ENCODE assay signal across 3 cellular contexts in the genomic region with DNA sequence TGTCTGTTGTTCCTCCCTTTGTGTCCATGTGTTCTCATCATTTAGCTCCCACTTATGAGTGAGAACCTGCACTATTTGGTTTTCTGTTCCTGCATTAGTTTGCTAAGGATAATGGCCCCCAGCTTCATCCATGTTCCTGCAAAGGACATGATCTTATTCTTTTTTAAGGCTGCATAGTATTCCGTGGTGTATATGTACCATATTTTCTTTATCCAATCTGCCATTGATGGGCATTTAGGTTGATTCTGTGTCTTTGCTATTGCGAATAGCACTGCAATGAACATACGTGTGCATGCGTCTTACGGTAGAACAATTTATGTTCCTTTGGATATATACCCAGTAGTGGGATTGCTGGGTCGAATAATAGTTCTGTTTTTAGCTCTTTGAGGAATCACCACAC.
DNase-seq lines count a peak whose midpoint lies in the region; ATAC-seq, FAIRE-seq and TF ChIP-seq lines count a peak whose summit lies in the region.
"Not testable (repeated sequence)": the region's sequence is repeated elsewhere in the genome, so short reads cannot be mapped to it uniquely, and the experiment has no call there.

No MANE protein-coding gene starts in this region.

- not testable (repeated sequence) for H3K27me3 ChIP-seq in K562 (ENCODE audit: control insufficient read depth in 2 of 2, insufficient read depth in 2 of 2, low read length in 2 of 2)

- peaks cover 55% of the 10 kb centered on the region for H3K36me3 Mint-ChIP-seq in endothelial cell (ENCODE audit: low read depth, unreplicated experiment)

- not testable (repeated sequence) for H3K4me2 ChIP-seq in K562 (ENCODE audit: insufficient read depth, low read length)

- FAIRE-seq in K562 (lab: Jason Lieb, UNC), result not testable (repeated sequence)

- not testable (repeated sequence) for TF ChIP-seq EP300 in K562 (IDR thresholded peaks at IDR 0.05; ENCODE audit: low read length)

- H3K9me3 Mint-ChIP-seq in endothelial cell (ENCODE audit: unreplicated experiment), result not testable (repeated sequence)

- intact Hi-C loops in K562 (cut with micrococcal nuclease), result not testable (repeated sequence)

- TF ChIP-seq POLR2A in K562 (conservative IDR thresholded peaks at IDR 0.05), result not testable (repeated sequence)

- not testable (repeated sequence) for H3K9ac ChIP-seq in K562 (ENCODE audit: insufficient read depth in 1 of 2, low read depth in 2 of 2, low read length in 2 of 2)

- in situ Hi-C loops in K562 (cut with MboI), result loop anchor here (10.0 kb wide), 1 partner anchor 487 kb away; no protein-coding TSS in a partner anchor

- not testable (repeated sequence) for H3K79me2 ChIP-seq in K562 (ENCODE audit: control insufficient read depth, insufficient read depth, low read length)

- H2AFZ ChIP-seq in K562 (ENCODE audit: low read depth, low read length), result not testable (repeated sequence)

- H3K27me3 Mint-ChIP-seq in endothelial cell (ENCODE audit: unreplicated experiment), result not testable (repeated sequence)

- 46% methylated on average over 6 of the region's 6 CpGs for WGBS in K562 (ENCODE audit: insufficient coverage, low coverage, missing lambda C conversion rate)

- not testable (repeated sequence) for H3K4me1 ChIP-seq in K562 (replicated peaks in 1 of 2; ENCODE audit: control insufficient read depth in 2 of 2, insufficient read depth in 2 of 2, low read length in 2 of 2)

- not testable (repeated sequence) for H3K4me3 ChIP-seq in K562

- not testable (repeated sequence) for BruUV-seq in K562 (replicated peaks; lab: Mats Ljungman, UMichigan)

- H3K36me3 ChIP-seq in K562 (ENCODE audit: control insufficient read depth, insufficient read depth, low read length), result not testable (repeated sequence)

- not testable (repeated sequence) for H3K27ac Mint-ChIP-seq in endothelial cell (ENCODE audit: unreplicated experiment)

- H3K4me3 Mint-ChIP-seq in endothelial cell (ENCODE audit: unreplicated experiment), result peak overlapping the region; percentile 37

- CTCF ChIA-PET in K562 (lab: Yijun Ruan, JAX; ENCODE audit: low intra/inter-chr PET ratio), result not testable (repeated sequence)

- DNase-seq in K562 (ENCODE audit: extremely low read depth in 1 of 4, low spot score in 3 of 4); endothelial cell (ENCODE audit: low spot score): not testable (repeated sequence)

- POLR2A ChIA-PET in K562 (lab: Yijun Ruan, JAX), result not testable (repeated sequence)

- H3K9me3 ChIP-seq in K562 (replicated peaks; ENCODE audit: control insufficient read depth, insufficient read depth, low read depth, low read length), result not testable (repeated sequence)

- TF ChIP-seq RAD21 in K562 (CRISPR knock-in tag; conservative IDR thresholded peaks at IDR 0.05 in 1 of 2, IDR thresholded peaks at IDR 0.05 in 1 of 2), result not testable (repeated sequence)

- H3K27ac ChIP-seq in K562 (ENCODE audit: extremely low read depth, low read depth, low read length), result not testable (repeated sequence)

- TF ChIP-seq CTCF in K562 (IDR thresholded peaks at IDR 0.05 in 2 of 3, conservative IDR thresholded peaks at IDR 0.05 in 1 of 3; ENCODE audit: insufficient read depth in 2 of 3, low read depth in 1 of 3, low read length in 3 of 3); endothelial cell (IDR thresholded peaks at IDR 0.05; ENCODE audit: unreplicated experiment): not testable (repeated sequence)

- H3K9me1 ChIP-seq in K562 (ENCODE audit: control insufficient read depth, insufficient read depth, low read length), result not testable (repeated sequence)

- peaks cover 29% of the 10 kb centered on the region for H3K4me1 Mint-ChIP-seq in endothelial cell (ENCODE audit: unreplicated experiment)

- H4K20me1 ChIP-seq in K562 (replicated peaks; ENCODE audit: control insufficient read depth, insufficient read depth, low read length), result not testable (repeated sequence)

- ATAC-seq in SK-N-SH treated with all-trans-retinoic acid at 6 μM for 48 hours, K562: not testable (repeated sequence)

TF ChIP-seq in SK-N-SH treated with all-trans-retinoic acid at 6 μM for 48 hours, 23 proteins besides CTCF, POLR2A, EP300 and RAD21:
- TF ChIP-seq ZNF8 (CRISPR knock-in tag; IDR thresholded peaks at IDR 0.05), result peak; percentile 65
TF ChIP-seq in SK-N-SH treated with all-trans-retinoic acid at 6 μM for 48 hours: peak in this region for 1; not testable (repeated sequence) for 22.

TF ChIP-seq in K562, 482 proteins besides CTCF, POLR2A, EP300 and RAD21:
- peak; percentile 52 for TF ChIP-seq ZNF146 (CRISPR knock-in tag; IDR thresholded peaks at IDR 0.05; ENCODE audit: unreplicated experiment)
